8 cellular contexts compared by ENCODE assay signal in the genomic region with DNA sequence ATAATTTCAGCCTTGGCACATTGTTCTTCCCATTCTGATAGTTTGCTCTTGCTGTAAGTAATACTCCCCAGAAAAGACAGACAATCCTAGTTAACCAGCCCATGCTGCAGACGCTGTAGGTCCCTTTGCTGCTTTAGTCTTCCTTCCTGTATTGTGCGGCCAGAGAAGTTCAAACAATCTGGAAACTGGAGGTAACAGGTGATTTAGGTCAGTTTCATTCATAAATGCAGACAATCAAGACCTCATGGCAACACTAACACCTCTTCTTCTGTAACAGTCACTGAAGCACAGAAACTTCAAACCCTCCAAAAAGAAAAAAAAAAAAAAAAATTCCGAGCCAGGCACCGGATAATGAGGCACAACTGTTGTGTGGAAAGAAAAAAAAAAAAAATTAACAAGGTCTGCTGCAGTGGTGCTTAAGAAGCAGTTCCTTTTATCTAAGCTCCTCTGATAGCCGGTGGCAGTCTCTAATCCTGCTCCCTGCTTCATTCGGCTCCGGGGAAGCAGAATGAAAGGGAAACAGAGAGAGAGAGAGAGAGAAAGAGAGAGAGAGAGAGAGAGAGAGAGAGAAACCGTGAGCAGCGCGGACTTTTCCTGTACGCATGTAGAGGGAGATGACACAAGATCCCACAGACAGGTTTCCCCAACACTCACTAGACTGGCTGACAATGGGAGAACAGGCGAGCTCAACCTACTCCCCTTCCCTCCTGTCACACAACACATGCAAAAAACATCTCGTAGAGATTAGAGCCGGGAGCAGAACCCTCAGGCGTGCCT. TPM values are rescaled to one million over a fixed set of nuclear protein-coding genes. Genes with fewer than 3 reads are reported as not detected.
DNase-seq lines count a peak whose midpoint lies in the region; ATAC-seq, FAIRE-seq and TF ChIP-seq lines count a peak whose summit lies in the region.

A gene (minus strand): TSS at position 306 of the 777 bp plus-strand sequence. CDS start 203 bp downstream, at position 103.

- TF ChIP-seq EP300 in H1 (IDR thresholded peaks at IDR 0.05; ENCODE audit: borderline replicate concordance in 1 of 2, low read depth in 2 of 2, low read length in 2 of 2) = no peak

- POLR2A ChIA-PET in H1 (lab: Charles Lee; ENCODE audit: partially characterized antibody) = interaction anchor here (0.7 to 1.4 kb wide), 5 partner anchors 10 to 490 kb away, joined by 3 to 6 read pairs (median 3); no protein-coding TSS in a partner anchor

- H2BK5ac ChIP-seq in H1 (ENCODE audit: low read depth, low read length) = peak within 1 kb of the TSS; percentile 77; the same call in 1 of the 2 replicates

- H3K9ac ChIP-seq in H1 (replicated peaks in 1 of 4; ENCODE audit: extremely low read depth in 1 of 4, low read depth in 3 of 4, low read length in 3 of 4) = peak within 1 kb of the TSS in 3 of 4 experiments; percentile 14 to 45 (median 38); a peak in 6 of 7 replicates

- H4K5ac ChIP-seq in H1 (ENCODE audit: insufficient read length, low read depth, low read length) = no peak within 1 kb of the TSS

- no peaks in the 10 kb centered on the region for H4K20me1 ChIP-seq in H1 (replicated peaks in 1 of 2; ENCODE audit: control insufficient read depth in 1 of 2, insufficient read depth in 2 of 2, low read length in 2 of 2)

- H4K91ac ChIP-seq in H1 (replicated peaks; ENCODE audit: insufficient read length, low read length) = no peak within 1 kb of the TSS

- no peak for TF ChIP-seq RAD21 in H1 (IDR thresholded peaks at IDR 0.05 in 1 of 2, conservative IDR thresholded peaks at IDR 0.05 in 1 of 2; ENCODE audit: low read depth in 2 of 2, low read length in 2 of 2)

- H3K4me2 ChIP-seq in H1 (ENCODE audit: insufficient read depth in 1 of 2, low read depth in 2 of 2, low read length in 2 of 2) = peak within 1 kb of the TSS; percentile 73 to 97

- H3K56ac ChIP-seq in H1 (replicated peaks; ENCODE audit: insufficient read length, low read depth, low read length) = peak within 1 kb of the TSS; percentile 59

- no peak within 1 kb of the TSS for H2AK5ac ChIP-seq in H1 (ENCODE audit: low read depth, low read length)

- no peaks in the 10 kb centered on the region for H3K36me3 ChIP-seq in H1 (ENCODE audit: control insufficient read depth in 2 of 4, insufficient read depth in 4 of 4, low read length in 3 of 4)

- no peak within 1 kb of the TSS for H4K8ac ChIP-seq in H1 (ENCODE audit: extremely low read depth, insufficient read depth, low read length)

- 1% methylated on average over 13 of the region's 15 CpGs; no CpG with 5 or more reads in 1 of the 2 experiments for WGBS in H1 (ENCODE audit: extremely low coverage in 1 of 2, insufficient coverage in 1 of 2, insufficient read length in 1 of 2, insufficient replicate concordance in 2 of 2, low coverage in 1 of 2, low lambda C conversion rate in 2 of 2, missing lambda C conversion rate in 1 of 2), 2 experiments

- H2BK20ac ChIP-seq in H1 (ENCODE audit: low read length) = 0 out of 2 replicates have a peak within 1 kb of the TSS, but pooled peaks have one; percentile 15

- H2AFZ ChIP-seq in H1 (ENCODE audit: low read length) = peak within 1 kb of the TSS; percentile 59

- H3K23ac ChIP-seq in H1 (ENCODE audit: insufficient read length) = no peak within 1 kb of the TSS

- DNase-seq in GM03348 (ENCODE audit: low spot score) = peak; percentile 49
- DNase-seq in M059J (ENCODE audit: low read depth) = peak; percentile 88
- peak; percentile 26 for DNase-seq in T1000 (lab: John Stamatoyannopoulos, UW)
- DNase-seq in H1 (ENCODE audit: low read depth in 1 of 2, low spot score in 2 of 2) = no peak
- peak; percentile 71 for DNase-seq in medulla oblongata (ENCODE audit: extremely low spot score)
- DNase-seq in superior temporal gyrus (ENCODE audit: extremely low spot score) = peak; percentile 72

- 0 out of 2 replicates have a peak within 1 kb of the TSS, but pooled peaks have one; percentile 18 for H2BK12ac ChIP-seq in H1 (ENCODE audit: low read depth, low read length)

- H3K18ac ChIP-seq in H1 (ENCODE audit: extremely low read depth, low read length) = peak within 1 kb of the TSS; percentile 55; the same call in 1 of the 2 replicates

- H3K9me3 ChIP-seq in H1 (ENCODE audit: insufficient read depth in 2 of 2, low read depth in 1 of 2, low read length in 1 of 2) = no peaks in the 10 kb centered on the region

- TF ChIP-seq POLR2A in H1 (IDR thresholded peaks at IDR 0.05; ENCODE audit: control extremely low read depth in 1 of 2, low read depth in 2 of 2, low read length in 2 of 2) = no peak

- H3K79me2 ChIP-seq in H1 (ENCODE audit: control insufficient read depth in 1 of 2, insufficient read depth in 2 of 2, low read length in 2 of 2) = peaks cover 0 to 47% of the 10 kb centered on the region in 2 experiments; a peak in 3 of 4 replicates

- no peak for TF ChIP-seq CTCF in H1 (IDR thresholded peaks at IDR 0.05; ENCODE audit: control extremely low read depth in 1 of 3, insufficient read depth in 1 of 3, low read depth in 1 of 3, low read length in 3 of 3)

- H3K4ac ChIP-seq in H1 (replicated peaks; ENCODE audit: insufficient read length, low read depth, low read length) = no peak within 1 kb of the TSS

- ATAC-seq in HG03521 (IDR thresholded peaks at IDR 0.05; ENCODE audit: unreplicated experiment) = no peak
- no peak for ATAC-seq in GM19452 (IDR thresholded peaks at IDR 0.05; ENCODE audit: unreplicated experiment)

- H3K23me2 ChIP-seq in H1 (ENCODE audit: low read depth, low read length) = peaks cover 5% of the 10 kb centered on the region; the same call in 1 of the 2 replicates

- H3K4me1 ChIP-seq in H1 (replicated peaks in 1 of 4; ENCODE audit: control insufficient read depth in 3 of 4, insufficient read depth in 4 of 4, low read length in 3 of 4) = peaks cover 0 to 11% (median 1%) of the 10 kb centered on the region in 4 experiments; a peak in 4 of 7 replicates

- CTCF ChIA-PET in H1 (lab: Charles Lee; ENCODE audit: partially characterized antibody) = interaction anchor here (0.6 to 1.6 kb wide), 5 partner anchors 33 to 1136 kb away, joined by 3 to 4 read pairs (median 3); no protein-coding TSS in a partner anchor

- no peak within 1 kb of the TSS for H2BK15ac ChIP-seq in H1 (ENCODE audit: low read length)

- no peaks in the 10 kb centered on the region for H3K79me1 ChIP-seq in H1 (ENCODE audit: low read depth, low read length)

- H3K27ac ChIP-seq in H1 (ENCODE audit: low read depth, low read length) = no peak within 1 kb of the TSS

- H3K14ac ChIP-seq in H1 (ENCODE audit: insufficient read length) = no peak within 1 kb of the TSS

- no peaks in the 10 kb centered on the region for H3K27me3 ChIP-seq in H1 (replicated peaks in 1 of 4; ENCODE audit: control insufficient read depth in 3 of 4, extremely low read depth in 1 of 4, insufficient read depth in 3 of 4, low read length in 3 of 4)

- H2BK120ac ChIP-seq in H1 (replicated peaks; ENCODE audit: low read depth, low read length) = peak within 1 kb of the TSS; percentile 98

- H3K4me3 ChIP-seq in H1 (ENCODE audit: extremely low read depth in 1 of 4, insufficient read depth in 2 of 4, low read depth in 3 of 4, low read length in 4 of 4) = peak within 1 kb of the TSS; percentile 64 to 88 (median 72)

- no peak for FAIRE-seq in H1 (lab: Jason Lieb, UNC)

TF ChIP-seq in H1, 55 proteins besides CTCF, POLR2A, EP300 and RAD21:
- TF ChIP-seq YY1 (IDR thresholded peaks at IDR 0.05; ENCODE audit: low read depth, low read length) (no peak), HDAC2 (IDR thresholded peaks at IDR 0.05; ENCODE audit: borderline replicate concordance in 1 of 2, low read depth in 2 of 2, low read length in 2 of 2) (0 out of 4 replicates have a peak, but pooled peaks of 1 of the 2 experiments have one; percentile 15), RBBP5 (IDR thresholded peaks at IDR 0.05; ENCODE audit: borderline replicate concordance, low read depth, low read length) (peak; percentile 63; the same call in 1 of the 2 replicates), SAP30 (IDR thresholded peaks at IDR 0.05; ENCODE audit: insufficient read depth, insufficient replicate concordance, low read length) (peak; percentile 38), SIN3A (conservative IDR thresholded peaks at IDR 0.05 in 1 of 2, IDR thresholded peaks at IDR 0.05 in 1 of 2; ENCODE audit: low read depth in 1 of 2, low read length in 2 of 2) (peak; percentile 80 to 89; a peak in 2 of 4 replicates), TAF1 (IDR thresholded peaks at IDR 0.05; ENCODE audit: low read depth, low read length) (0 out of 2 replicates have a peak, but pooled peaks have one; percentile 22), POLR2AphosphoS5 (IDR thresholded peaks at IDR 0.05; ENCODE audit: low read depth, low read length) (no peak), ASH2L (IDR thresholded peaks at IDR 0.05; ENCODE audit: low read length) (peak; percentile 55), JUND (IDR thresholded peaks at IDR 0.05; ENCODE audit: low read length) (peak; percentile 72; the same call in 1 of the 2 replicates)
- TF ChIP-seq, protein P1, sequence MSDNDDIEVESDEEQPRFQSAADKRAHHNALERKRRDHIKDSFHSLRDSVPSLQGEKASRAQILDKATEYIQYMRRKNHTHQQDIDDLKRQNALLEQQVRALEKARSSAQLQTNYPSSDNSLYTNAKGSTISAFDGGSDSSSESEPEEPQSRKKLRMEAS (IDR thresholded peaks at IDR 0.05) = no peak

RNA-seq across cellular contexts. Expression of the gene that starts here (rescaled TPM):
- total RNA-seq in M059J (2014; rRNA removed; shearing (Covaris generic)) = 13.6 and 20.1 TPM in 2 replicates
- total RNA-seq in H1 (2021; fragmentation: NEBNext Ultra II Directional; extraction: Animal tissue kit (Norgen Biotek cat#: 25700)) = 42.3 and 45.9 TPM in 2 replicates
- polyA plus RNA-seq in H1 (2011; rRNA removed) = 4.9 and 8.1 TPM in 2 replicates
- 9.5 TPM for polyA plus RNA-seq in H1 (2011; cell fraction: cytosol; rRNA removed)
- 7.9 TPM for polyA plus RNA-seq in H1 (2011; cell fraction: nucleus; rRNA removed)
- polyA plus RNA-seq in H1 (2012, experiment 1 of 2) = 11.7 to 18.9 TPM (median 14.8 TPM) in 4 replicates
- 1.0 TPM for polyA plus RNA-seq in H1 (2012, experiment 2 of 2)
- 55.0 TPM for polyA plus RNA-seq in H1 (2013, experiment 1 of 2)
- 54.8 TPM for polyA plus RNA-seq in H1 (2013, experiment 2 of 2)
- 34.7 and 47.3 TPM in 2 replicates for polyA minus RNA-seq in H1 (2011; rRNA and poly(A)+ RNA removed)
- 11.5 TPM for polyA minus RNA-seq in H1 (2011; cell fraction: cytosol; rRNA and poly(A)+ RNA removed)
- 48.0 TPM for polyA minus RNA-seq in H1 (2011; cell fraction: nucleus; rRNA and poly(A)+ RNA removed)

Comparison
In these comparisons a context has a peak if more than half of its experiments do, and no peak if none do; other contexts are left out.
1. DNase-seq: peak in GM03348 (single experiment), M059J (single experiment), T1000 (single experiment), medulla oblongata (single experiment) and superior temporal gyrus (single experiment); none in H1 (0 of 2).